ENCODE assay signal across 22 cellular contexts in genomic region chr18:58125756-58126155, GRCh38.
"Had no signal": no experiment of that assay in that cellular context is flagged by ENCODE, and none has a peak within 500 bp of the region (broad histone marks: within the 10 kb centered on the region; RNA-seq: fewer than 3 reads in every experiment).

No MANE protein-coding gene starts in this region.

- H3K27ac ChIP-seq: RWPE1 had no signal

- ATAC-seq: Panc1, PC-3 had no signal

- DNase-seq: KBM-7; MV-4-11; NCI-H1048; NCI-H1105; NCI-H1417; NCI-H146; NCI-H1694 treated with DMSO at 0.1 percent for 48 hours; NCI-H1930; NCI-H2081; NCI-H2171; NCI-H226; NCI-H446; NCI-H510A; NCI-H524 treated with DMSO at 0.1 percent for 48 hours; NCI-H774; NK-92 treated with Interleukin-12 subunit alpha and Interleukin-12 subunit beta, amount 100 ng/mL, for 24 hours; PC-3; SHP77; SK-N-SH; SW 1271 had no signal

- H3K4me2 ChIP-seq: SK-N-SH had no signal

- H3K9me3 ChIP-seq: SK-N-SH had no signal

- H3K9ac ChIP-seq: SK-N-SH had no signal
